Comparison of ENCODE assay signal across 19 cellular contexts in the genomic region with DNA sequence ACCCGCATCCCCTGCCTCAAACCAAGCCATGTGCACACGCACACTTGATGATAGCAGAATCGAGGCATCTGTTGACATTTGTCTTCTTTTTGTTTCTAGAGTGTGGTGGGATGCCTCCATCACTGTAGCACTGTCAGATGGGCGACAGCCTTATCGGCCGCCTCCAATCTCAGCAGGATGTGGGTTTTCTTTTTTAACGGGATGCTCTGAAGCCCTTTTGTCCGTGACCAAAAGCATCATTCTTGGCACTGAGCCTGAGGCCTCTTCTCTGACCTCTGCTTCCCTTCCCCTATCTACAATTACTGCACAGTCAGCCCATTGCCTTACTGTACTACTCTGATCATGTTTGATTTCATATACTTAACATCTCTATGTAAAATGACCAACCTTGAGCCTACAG.
A peak's percentile ranks its signal among the peaks of the same experiment; 100 is the strongest.
DNase-seq lines count a peak whose midpoint lies in the region; ATAC-seq and TF ChIP-seq lines count a peak whose summit lies in the region.
"Had no signal": no experiment of that assay in that cellular context is flagged by ENCODE, and none has a peak within 500 bp of the region (broad histone marks: within the 10 kb centered on the region; RNA-seq: fewer than 3 reads in every experiment).

No MANE protein-coding gene starts in this region.

- CTCF ChIA-PET in activated CD4-positive, alpha-beta T cell treated with anti-CD3 and anti-CD28 coated beads, Interleukin-2, amount 10 ng/mL, durations not matched to agents 7 days and 5 days (lab: Charles Lee): interaction anchor here (0.6 to 1.0 kb wide), 2 partner anchors 10 to 189 kb away, joined by 3 read pairs; no protein-coding TSS in a partner anchor
- CTCF ChIA-PET in activated CD4-positive, alpha-beta T cell treated with anti-CD3 and anti-CD28 coated beads for 36 hours (lab: Charles Lee): interaction anchor here (0.6 kb wide), 1 partner anchor 341 kb away, joined by 3 read pairs; no protein-coding TSS in a partner anchor

- no peak overlapping the region for H3K27ac ChIP-seq in brain microvascular endothelial cell
- H3K27ac ChIP-seq: ascending aorta, neural progenitor cell had no signal

- no peak for TF ChIP-seq CTCF in brain microvascular endothelial cell (IDR thresholded peaks at IDR 0.05; ENCODE audit: low read depth, low read length, missing control alignments)

- ATAC-seq in activated CD4-positive, alpha-beta T cell treated with anti-CD3 and anti-CD28 coated beads for 36 hours: no peak
- no peak for ATAC-seq in naive B cell (ENCODE audit: low read depth in 2 of 2)
- no peak for ATAC-seq in HG02884 (IDR thresholded peaks at IDR 0.05; ENCODE audit: unreplicated experiment)
- no peak for ATAC-seq in HG03025 (IDR thresholded peaks at IDR 0.05; ENCODE audit: low FRiP score, unreplicated experiment)
- ATAC-seq: SK-N-SH treated with all-trans-retinoic acid at 6 μM for 48 hours; stimulated activated naive B cell treated with anti-CD40 and anti-IgM and Interleukin-4, amounts not matched to agents 10 μg/mL and 1 μg/mL and 100 μg/mL, for 72 hours had no signal

- H3K27ac Mint-ChIP-seq in activated CD4-positive, alpha-beta T cell treated with anti-CD3 and anti-CD28 coated beads, Interleukin-2, amount 10 ng/mL, durations not matched to agents 7 days and 5 days: peak overlapping the region; percentile 82
- H3K27ac Mint-ChIP-seq in activated CD4-positive, alpha-beta T cell treated with anti-CD3 and anti-CD28 coated beads for 36 hours: no peak overlapping the region
- H3K27ac Mint-ChIP-seq in naive B cell: peak overlapping the region in 1 of 6 donors; percentile 82
- H3K27ac Mint-ChIP-seq: neural progenitor cell; stimulated activated naive B cell treated with anti-CD40 and anti-IgM and Interleukin-4, amounts not matched to agents 10 μg/mL and 1 μg/mL and 100 μg/mL, for 72 hours; type B pancreatic cell had no signal

- no peak overlapping the region for H3K4me3 ChIP-seq in Jurkat, Clone E6-1 (ENCODE audit: low read length)
- H3K4me3 ChIP-seq in brain microvascular endothelial cell (ENCODE audit: low read depth, low read length): no peak overlapping the region
- H3K4me3 ChIP-seq: ascending aorta, neural progenitor cell had no signal

- H3K9me3 Mint-ChIP-seq in activated CD4-positive, alpha-beta T cell treated with anti-CD3 and anti-CD28 coated beads, Interleukin-2, amount 10 ng/mL, durations not matched to agents 7 days and 5 days: peaks cover 3% of the 10 kb centered on the region
- H3K9me3 Mint-ChIP-seq in activated CD4-positive, alpha-beta T cell treated with anti-CD3 and anti-CD28 coated beads for 36 hours (ENCODE audit: low read depth): no peaks in the 10 kb centered on the region
- peaks cover 0 to 6% (median 0%) of the 10 kb centered on the region in 7 donors for H3K9me3 Mint-ChIP-seq in naive B cell
- H3K9me3 Mint-ChIP-seq: neural progenitor cell had no signal

- in situ Hi-C loops in brain microvascular endothelial cell (cut with HindIII; ENCODE audit: low pct_ligation_motif_present, low sequenced_read_pairs): no loop called here

- H3K36me3 ChIP-seq in brain microvascular endothelial cell (replicated peaks): no peaks in the 10 kb centered on the region
- H3K36me3 ChIP-seq: ascending aorta, neural progenitor cell had no signal

- H3K27me3 ChIP-seq in brain microvascular endothelial cell (replicated peaks): no peaks in the 10 kb centered on the region
- H3K27me3 ChIP-seq: ascending aorta, neural progenitor cell had no signal

- no peak overlapping the region for H3K4me3 Mint-ChIP-seq in activated CD4-positive, alpha-beta T cell treated with anti-CD3 and anti-CD28 coated beads, Interleukin-2, amount 10 ng/mL, durations not matched to agents 7 days and 5 days
- no peak overlapping the region for H3K4me3 Mint-ChIP-seq in activated CD4-positive, alpha-beta T cell treated with anti-CD3 and anti-CD28 coated beads for 36 hours
- H3K4me3 Mint-ChIP-seq in naive B cell: peak overlapping the region in 5 of 8 donors; percentile 6 to 55 (median 30)
- H3K4me3 Mint-ChIP-seq: stimulated activated naive B cell treated with anti-CD40 and anti-IgM and Interleukin-4, amounts not matched to agents 10 μg/mL and 1 μg/mL and 100 μg/mL, for 72 hours; type B pancreatic cell had no signal

- DNase-seq in activated CD4-positive, alpha-beta T cell treated with anti-CD3 and anti-CD28 coated beads, Interleukin-2, amount 10 ng/mL, durations not matched to agents 7 days and 5 days: peak; percentile 19
- no peak for DNase-seq in activated CD4-positive, alpha-beta T cell treated with anti-CD3 and anti-CD28 coated beads for 36 hours
- peak; percentile 61 for DNase-seq in Jurkat, Clone E6-1 (ENCODE audit: low read depth, low spot score)
- DNase-seq in brain microvascular endothelial cell: peak; percentile 42
- DNase-seq in naive B cell: no peak
- no peak for DNase-seq in HuH-7.5 (ENCODE audit: low spot score)
- DNase-seq: 8988T; C1 segment of cervical spinal cord; erythroblast; GOT3; Kasumi-1; NCI-H1436 treated with DMSO at 0.1 percent for 48 hours; stimulated activated naive B cell treated with anti-CD40 and anti-IgM and Interleukin-4, amounts not matched to agents 10 μg/mL and 1 μg/mL and 100 μg/mL, for 72 hours had no signal

- no peaks in the 10 kb centered on the region for H3K27me3 Mint-ChIP-seq in activated CD4-positive, alpha-beta T cell treated with anti-CD3 and anti-CD28 coated beads, Interleukin-2, amount 10 ng/mL, durations not matched to agents 7 days and 5 days
- H3K27me3 Mint-ChIP-seq in activated CD4-positive, alpha-beta T cell treated with anti-CD3 and anti-CD28 coated beads for 36 hours: no peaks in the 10 kb centered on the region
- H3K27me3 Mint-ChIP-seq in naive B cell: no peaks in the 10 kb centered on the region
- H3K27me3 Mint-ChIP-seq: stimulated activated naive B cell treated with anti-CD40 and anti-IgM and Interleukin-4, amounts not matched to agents 10 μg/mL and 1 μg/mL and 100 μg/mL, for 72 hours; type B pancreatic cell had no signal

- POLR2A ChIA-PET in activated CD4-positive, alpha-beta T cell treated with anti-CD3 and anti-CD28 coated beads, Interleukin-2, amount 10 ng/mL, durations not matched to agents 7 days and 5 days (lab: Charles Lee): no interaction called here
- POLR2A ChIA-PET in activated CD4-positive, alpha-beta T cell treated with anti-CD3 and anti-CD28 coated beads for 36 hours (lab: Charles Lee): no interaction called here

- peaks cover 43% of the 10 kb centered on the region for H3K36me3 Mint-ChIP-seq in activated CD4-positive, alpha-beta T cell treated with anti-CD3 and anti-CD28 coated beads, Interleukin-2, amount 10 ng/mL, durations not matched to agents 7 days and 5 days (ENCODE audit: low read depth)
- H3K36me3 Mint-ChIP-seq in activated CD4-positive, alpha-beta T cell treated with anti-CD3 and anti-CD28 coated beads for 36 hours (ENCODE audit: low read depth): peaks cover 24% of the 10 kb centered on the region
- H3K36me3 Mint-ChIP-seq in naive B cell: peaks cover 0 to 6% of the 10 kb centered on the region in 2 donors

- intact Hi-C loops in activated CD4-positive, alpha-beta T cell treated with anti-CD3 and anti-CD28 coated beads for 36 hours (cut with DNase I, micrococcal nuclease): loop anchor here in 1 of 2 experiments (10.0 kb wide), 1 partner anchor 460 kb away; no protein-coding TSS in a partner anchor

- H3K4me1 Mint-ChIP-seq in activated CD4-positive, alpha-beta T cell treated with anti-CD3 and anti-CD28 coated beads, Interleukin-2, amount 10 ng/mL, durations not matched to agents 7 days and 5 days: peaks cover 51% of the 10 kb centered on the region
- peaks cover 44% of the 10 kb centered on the region for H3K4me1 Mint-ChIP-seq in activated CD4-positive, alpha-beta T cell treated with anti-CD3 and anti-CD28 coated beads for 36 hours
- peaks cover 21 to 34% (median 30%) of the 10 kb centered on the region in 3 donors for H3K4me1 Mint-ChIP-seq in naive B cell

Comparison
In these comparisons a context has a peak if more than half of its experiments do, and no peak if none do; other contexts are left out.
1. DNase-seq: peak in activated CD4-positive, alpha-beta T cell treated with anti-CD3 and anti-CD28 coated beads, Interleukin-2, amount 10 ng/mL, durations not matched to agents 7 days and 5 days (single experiment), Jurkat, Clone E6-1 (single experiment) and brain microvascular endothelial cell (single experiment); none in activated CD4-positive, alpha-beta T cell treated with anti-CD3 and anti-CD28 coated beads for 36 hours (single experiment), naive B cell (single experiment) and HuH-7.5 (single experiment).
2. H3K4me3 Mint-ChIP-seq: peak in naive B cell (5 of 8); none in activated CD4-positive, alpha-beta T cell treated with anti-CD3 and anti-CD28 coated beads, Interleukin-2, amount 10 ng/mL, durations not matched to agents 7 days and 5 days (single experiment) and activated CD4-positive, alpha-beta T cell treated with anti-CD3 and anti-CD28 coated beads for 36 hours (single experiment).